In the genomic region with DNA sequence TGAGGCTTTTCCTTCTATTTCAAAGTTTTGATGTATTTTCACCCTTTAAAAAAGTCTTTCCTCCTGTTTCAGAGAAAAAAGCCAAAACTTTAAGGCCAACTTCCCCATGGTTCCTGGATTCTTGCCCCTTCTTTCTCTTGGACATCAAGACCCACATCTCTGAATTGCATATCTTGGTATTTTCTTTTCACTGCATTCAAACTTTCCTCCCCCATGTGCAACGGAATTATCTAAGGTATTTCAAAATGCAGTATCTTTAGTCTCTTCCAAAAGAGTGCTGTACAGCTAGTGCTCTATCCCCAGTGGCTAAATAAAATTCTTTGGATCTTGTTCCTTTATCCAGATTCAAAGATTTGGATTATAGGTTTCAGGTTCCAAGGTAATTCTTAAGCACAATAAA, we compare ENCODE assay signal across 18 cellular contexts.
"Had no signal": no experiment of that assay in that cellular context is flagged by ENCODE, and none has a peak within 500 bp of the region (broad histone marks: within the 10 kb centered on the region; RNA-seq: fewer than 3 reads in every experiment).

No MANE protein-coding gene starts in this region.

- H3K36me3 ChIP-seq: lower lobe of right lung, thoracic aorta, upper lobe of left lung had no signal

- H3K4me1 ChIP-seq: lower lobe of right lung, upper lobe of left lung had no signal

- H3K27me3 ChIP-seq: upper lobe of left lung had no signal

- H3K4me3 ChIP-seq: coronary artery, lower lobe of right lung, thoracic aorta, upper lobe of left lung had no signal

- H3K4me1 Mint-ChIP-seq: activated CD4-positive, alpha-beta memory T cell treated with anti-CD3 and anti-CD28 coated beads, Interleukin-2, amount 10 ng/mL, durations not matched to agents 7 days and 5 days; activated naive CD8-positive, alpha-beta T cell treated with anti-CD3 and anti-CD28 coated beads for 36 hours had no signal

- H3K27ac Mint-ChIP-seq: activated CD4-positive, alpha-beta memory T cell treated with anti-CD3 and anti-CD28 coated beads, Interleukin-2, amount 10 ng/mL, durations not matched to agents 7 days and 5 days; activated CD4-positive, alpha-beta T cell treated with anti-CD3 and anti-CD28 coated beads for 36 hours; activated CD8-positive, alpha-beta memory T cell treated with anti-CD3 and anti-CD28 coated beads, Interleukin-2, amount 10 ng/mL, durations not matched to agents 7 days and 5 days; activated naive CD8-positive, alpha-beta T cell treated with anti-CD3 and anti-CD28 coated beads for 36 hours; activated T-helper 17 cell treated with anti-CD3 and anti-CD28 coated beads, Interleukin-2, amount 50 U/mL, for 72 hours; nephron progenitor cell; stimulated activated naive CD8-positive, alpha-beta T cell treated with anti-CD3 and anti-CD28 coated beads, Interleukin-15, Interleukin-2, amounts not matched to agents 100 ng/mL and 50 ng/mL, for 24 hours; WTC11 had no signal

- H3K9me3 ChIP-seq: lower lobe of right lung, thoracic aorta, upper lobe of left lung had no signal

- DNase-seq: activated CD4-positive, alpha-beta memory T cell treated with anti-CD3 and anti-CD28 coated beads, Interleukin-2, amount 10 ng/mL, durations not matched to agents 7 days and 5 days; activated CD4-positive, alpha-beta T cell treated with anti-CD3 and anti-CD28 coated beads for 36 hours; activated CD8-positive, alpha-beta memory T cell treated with anti-CD3 and anti-CD28 coated beads, Interleukin-2, amount 10 ng/mL, durations not matched to agents 7 days and 5 days; activated naive CD4-positive, alpha-beta T cell; activated naive CD8-positive, alpha-beta T cell treated with anti-CD3 and anti-CD28 coated beads for 36 hours; anterior cingulate cortex; erythroblast; left colon; lower lobe of right lung; nephron progenitor cell; nucleus accumbens; stimulated activated CD4-positive, alpha-beta T cell treated with anti-CD3 and anti-CD28 coated beads, Interleukin-2, amount 100 ng/mL, for 24 hours; upper lobe of left lung had no signal

- H3K27ac ChIP-seq: lower lobe of right lung, thoracic aorta, upper lobe of left lung had no signal

- H3K36me3 Mint-ChIP-seq: activated CD8-positive, alpha-beta memory T cell treated with anti-CD3 and anti-CD28 coated beads, Interleukin-2, amount 10 ng/mL, durations not matched to agents 7 days and 5 days; activated naive CD8-positive, alpha-beta T cell treated with anti-CD3 and anti-CD28 coated beads for 36 hours; WTC11 had no signal

- H3K9me3 Mint-ChIP-seq: activated CD4-positive, alpha-beta memory T cell treated with anti-CD3 and anti-CD28 coated beads, Interleukin-2, amount 10 ng/mL, durations not matched to agents 7 days and 5 days; activated naive CD8-positive, alpha-beta T cell treated with anti-CD3 and anti-CD28 coated beads for 36 hours; activated T-helper 17 cell treated with anti-CD3 and anti-CD28 coated beads, Interleukin-2, amount 50 U/mL, for 72 hours; stimulated activated naive CD8-positive, alpha-beta T cell treated with anti-CD3 and anti-CD28 coated beads, Interleukin-15, Interleukin-2, amounts not matched to agents 100 ng/mL and 50 ng/mL, for 24 hours had no signal

- H3K4me3 Mint-ChIP-seq: activated CD4-positive, alpha-beta memory T cell treated with anti-CD3 and anti-CD28 coated beads, Interleukin-2, amount 10 ng/mL, durations not matched to agents 7 days and 5 days; activated CD4-positive, alpha-beta T cell treated with anti-CD3 and anti-CD28 coated beads for 36 hours; activated CD8-positive, alpha-beta memory T cell treated with anti-CD3 and anti-CD28 coated beads, Interleukin-2, amount 10 ng/mL, durations not matched to agents 7 days and 5 days; activated naive CD8-positive, alpha-beta T cell treated with anti-CD3 and anti-CD28 coated beads for 36 hours; activated T-helper 17 cell treated with anti-CD3 and anti-CD28 coated beads, Interleukin-2, amount 50 U/mL, for 72 hours; nephron progenitor cell; stimulated activated naive CD8-positive, alpha-beta T cell treated with anti-CD3 and anti-CD28 coated beads, Interleukin-15, Interleukin-2, amounts not matched to agents 100 ng/mL and 50 ng/mL, for 24 hours; WTC11 had no signal
